3 cellular contexts compared by ENCODE assay signal in the genomic region with DNA sequence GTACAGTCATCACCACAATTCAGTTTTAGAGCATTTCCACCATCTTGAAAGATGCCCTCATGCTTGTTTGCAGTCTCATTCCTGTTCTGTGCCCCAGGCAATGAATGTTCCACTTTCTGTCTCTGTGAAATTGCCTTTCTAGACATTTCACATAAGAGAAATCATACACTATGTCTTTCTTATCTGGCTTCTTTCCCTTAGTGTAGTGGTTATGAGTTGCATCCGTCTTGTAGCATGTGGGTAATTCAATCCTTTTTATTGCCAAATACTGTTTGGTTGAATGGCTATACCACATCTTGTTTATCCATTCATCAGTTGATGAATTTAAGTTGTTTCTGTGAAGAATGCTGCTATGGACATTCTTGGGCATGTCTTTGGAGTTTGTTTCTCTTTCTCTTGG.
TF ChIP-seq lines count a peak whose summit lies in the region.

No MANE protein-coding gene starts in this region.

TF ChIP-seq in SK-N-SH treated with all-trans-retinoic acid at 6 μM for 48 hours, 23 proteins besides CTCF, POLR2A, EP300 and RAD21 (continued from another document):
- TF ChIP-seq, protein P1, sequence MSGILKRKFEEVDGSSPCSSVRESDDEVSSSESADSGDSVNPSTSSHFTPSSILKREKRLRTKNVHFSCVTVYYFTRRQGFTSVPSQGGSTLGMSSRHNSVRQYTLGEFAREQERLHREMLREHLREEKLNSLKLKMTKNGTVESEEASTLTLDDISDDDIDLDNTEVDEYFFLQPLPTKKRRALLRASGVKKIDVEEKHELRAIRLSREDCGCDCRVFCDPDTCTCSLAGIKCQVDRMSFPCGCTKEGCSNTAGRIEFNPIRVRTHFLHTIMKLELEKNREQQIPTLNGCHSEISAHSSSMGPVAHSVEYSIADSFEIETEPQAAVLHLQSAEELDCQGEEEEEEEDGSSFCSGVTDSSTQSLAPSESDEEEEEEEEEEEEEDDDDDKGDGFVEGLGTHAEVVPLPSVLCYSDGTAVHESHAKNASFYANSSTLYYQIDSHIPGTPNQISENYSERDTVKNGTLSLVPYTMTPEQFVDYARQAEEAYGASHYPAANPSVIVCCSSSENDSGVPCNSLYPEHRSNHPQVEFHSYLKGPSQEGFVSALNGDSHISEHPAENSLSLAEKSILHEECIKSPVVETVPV (CRISPR knock-in tag; IDR thresholded peaks at IDR 0.05): no peak

TF ChIP-seq in SK-N-SH, 30 proteins besides CTCF, POLR2A, EP300 and RAD21 (continued from another document):
- TF ChIP-seq RCOR1 (IDR thresholded peaks at IDR 0.05; ENCODE audit: low read length) (no peak), IRF3 (IDR thresholded peaks at IDR 0.05; ENCODE audit: low read depth, low read length) (no peak), RFX5 (IDR thresholded peaks at IDR 0.05; ENCODE audit: low read length) (no peak), TAF1 (IDR thresholded peaks at IDR 0.05; ENCODE audit: borderline replicate concordance, low read depth, low read length) (no peak), SIN3A (IDR thresholded peaks at IDR 0.05; ENCODE audit: borderline replicate concordance, low read depth, low read length) (no peak), REST (IDR thresholded peaks at IDR 0.05; ENCODE audit: low read depth, low read length) (no peak), GATA2 (CRISPR knock-in tag; IDR thresholded peaks at IDR 0.05) (no peak), YY1 (IDR thresholded peaks at IDR 0.05; ENCODE audit: low read depth) (no peak), FOXM1 (IDR thresholded peaks at IDR 0.05; ENCODE audit: low read depth) (no peak), PBX3 (IDR thresholded peaks at IDR 0.05) (no peak), NRF1 (IDR thresholded peaks at IDR 0.05; ENCODE audit: low read depth, low read length) (no peak)

TF ChIP-seq in GM23338, 12 proteins besides CTCF, POLR2A, EP300 and RAD21 (continued from another document):
- TF ChIP-seq, protein P2, sequence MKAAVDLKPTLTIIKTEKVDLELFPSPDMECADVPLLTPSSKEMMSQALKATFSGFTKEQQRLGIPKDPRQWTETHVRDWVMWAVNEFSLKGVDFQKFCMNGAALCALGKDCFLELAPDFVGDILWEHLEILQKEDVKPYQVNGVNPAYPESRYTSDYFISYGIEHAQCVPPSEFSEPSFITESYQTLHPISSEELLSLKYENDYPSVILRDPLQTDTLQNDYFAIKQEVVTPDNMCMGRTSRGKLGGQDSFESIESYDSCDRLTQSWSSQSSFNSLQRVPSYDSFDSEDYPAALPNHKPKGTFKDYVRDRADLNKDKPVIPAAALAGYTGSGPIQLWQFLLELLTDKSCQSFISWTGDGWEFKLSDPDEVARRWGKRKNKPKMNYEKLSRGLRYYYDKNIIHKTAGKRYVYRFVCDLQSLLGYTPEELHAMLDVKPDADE (IDR thresholded peaks at IDR 0.05): no peak
- no peak for TF ChIP-seq EZH2 (IDR thresholded peaks at IDR 0.05; ENCODE audit: low read depth, unreplicated experiment)
- no peak for TF ChIP-seq ZNF114 (CRISPR knock-in tag; IDR thresholded peaks at IDR 0.05)
- TF ChIP-seq REST (IDR thresholded peaks at IDR 0.05; ENCODE audit: unreplicated experiment): no peak
- no peak for TF ChIP-seq POLR2AphosphoS5 (IDR thresholded peaks at IDR 0.05; ENCODE audit: low read depth)
- TF ChIP-seq ZNF331 (CRISPR knock-in tag; IDR thresholded peaks at IDR 0.05; ENCODE audit: low read depth): no peak
- TF ChIP-seq EZH2phosphoT487 (IDR thresholded peaks at IDR 0.05; ENCODE audit: unreplicated experiment): no peak
- TF ChIP-seq ZNF462 (CRISPR knock-in tag; IDR thresholded peaks at IDR 0.05): no peak
- TF ChIP-seq NANOG (IDR thresholded peaks at IDR 0.05; ENCODE audit: borderline replicate concordance): no peak
- no peak for TF ChIP-seq CREB1 (CRISPR knock-in tag; IDR thresholded peaks at IDR 0.05; ENCODE audit: low read depth)
